In the genomic region with DNA sequence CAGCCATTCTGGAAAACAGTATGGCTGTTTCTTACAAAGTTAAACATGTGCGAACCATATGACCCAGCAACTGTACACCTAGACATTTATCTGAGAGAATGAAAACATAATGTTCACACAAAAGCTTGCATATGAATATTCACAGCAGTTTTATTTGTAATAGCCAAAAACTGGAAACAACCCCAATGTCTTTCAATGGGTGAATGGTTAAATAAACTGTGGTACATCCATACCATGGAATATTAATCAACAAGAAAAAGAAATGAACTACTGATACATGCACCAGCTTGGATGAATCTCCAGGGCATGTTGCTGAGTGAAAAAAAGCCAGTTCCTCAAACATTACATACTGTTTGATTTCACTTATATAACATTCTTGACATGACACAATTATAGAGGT, we compare ENCODE assay signal across 11 cellular contexts. TPM values are rescaled to one million over a fixed set of nuclear protein-coding genes. Genes with fewer than 3 reads are reported as not detected.
"Had no signal": no experiment of that assay in that cellular context is flagged by ENCODE, and none has a peak within 500 bp of the region (broad histone marks: within the 10 kb centered on the region; RNA-seq: fewer than 3 reads in every experiment).

No MANE protein-coding gene starts in this region.

- H3K4me1 ChIP-seq: HAP-1 had no signal

- H2AFZ ChIP-seq: GM23248, GM23338 had no signal

- H3K4me3 Mint-ChIP-seq: GM23338, H9, HFFc6 had no signal

- H3K36me3 ChIP-seq: HAP-1 had no signal

- H3K27ac Mint-ChIP-seq: GM23338, H9, HFFc6 had no signal

- ATAC-seq: GM23338, HCT116 had no signal

- H3K9ac ChIP-seq: GM23248 had no signal

- H3K27ac ChIP-seq: GM23248 had no signal

- H3K4me3 ChIP-seq: GM23248, GM23338, HAP-1 had no signal

- H3K4me2 ChIP-seq: GM23338 had no signal

- DNase-seq: GM23248, GOT3, H7, H9, HCEC 1CT, HFFc6 had no signal

RNA-seq across cellular contexts. Expression of a gene that starts 37.3 kb away (rescaled TPM):
- total RNA-seq: GM23338, H1, H4, H7, H9, HFFc6 had no signal
- polyA plus RNA-seq: GM23338, H1 had no signal
